9 cellular contexts compared by ENCODE assay signal in genomic region chr11:85626496-85626895, GRCh38. TPM values are rescaled to one million over a fixed set of nuclear protein-coding genes. Genes with fewer than 3 reads are reported as not detected.
DNase-seq lines count a peak whose midpoint lies in the region; ATAC-seq and TF ChIP-seq lines count a peak whose summit lies in the region.
"Had no signal": no experiment of that assay in that cellular context is flagged by ENCODE, and none has a peak within 500 bp of the region (broad histone marks: within the 10 kb centered on the region; RNA-seq: fewer than 3 reads in every experiment).

No MANE protein-coding gene starts in this region.

- no peak for DNase-seq in left ventricle myocardium inferior
- no peak for DNase-seq in cardiac septum (ENCODE audit: low spot score)
- DNase-seq in activated CD8-positive, alpha-beta T cell treated with anti-CD3 and anti-CD28 coated beads, Interleukin-2, amount 10 ng/mL, durations not matched to agents 7 days and 5 days = no peak
- peak in 1 of 2 donors; percentile 61 for DNase-seq in upper lobe of left lung
- no peak for DNase-seq in dermis blood vessel endothelial cell
- DNase-seq: posterior cingulate gyrus had no signal

- peaks cover 53% of the 10 kb centered on the region for H3K4me1 ChIP-seq in left ventricle myocardium inferior
- H3K4me1 ChIP-seq in liver (ENCODE audit: control insufficient read depth in 4 of 4, insufficient read depth in 4 of 4, low read length in 3 of 4) = peaks cover 2 to 22% (median 14%) of the 10 kb centered on the region in 4 donors
- peaks cover 8 to 25% (median 14%) of the 10 kb centered on the region in 4 donors for H3K4me1 ChIP-seq in upper lobe of left lung

- H3K9me3 Mint-ChIP-seq in activated CD8-positive, alpha-beta T cell treated with anti-CD3 and anti-CD28 coated beads, Interleukin-2, amount 10 ng/mL, durations not matched to agents 7 days and 5 days (ENCODE audit: insufficient read depth) = no peaks in the 10 kb centered on the region

- TF ChIP-seq CTCF in left ventricle myocardium inferior (IDR thresholded peaks at IDR 0.05; ENCODE audit: borderline replicate concordance) (no peak), liver (IDR thresholded peaks at IDR 0.05; ENCODE audit: low read depth, low read length, missing input control) (no peak), upper lobe of left lung (IDR thresholded peaks at IDR 0.05) (no peak)

- no peak for TF ChIP-seq RAD21 in liver (IDR thresholded peaks at IDR 0.05)

- H3K27ac ChIP-seq in left ventricle myocardium inferior (replicated peaks) (peak overlapping the region; percentile 95), liver (ENCODE audit: low read depth in 1 of 2, low read length in 2 of 2) (peak overlapping the region; percentile 91), upper lobe of left lung (peak overlapping the region in 3 of 4 donors; percentile 96 to 97 (median 96))

- no peak for TF ChIP-seq EP300 in upper lobe of left lung (IDR thresholded peaks at IDR 0.05)

- no peak for TF ChIP-seq POLR2A in upper lobe of left lung (IDR thresholded peaks at IDR 0.05)

- 24% methylated on average over 2 of the region's 2 CpGs for WGBS in liver
- 42 to 65% methylated on average over 2 of the region's 2 CpGs for WGBS in upper lobe of left lung, 2 donors

- CTCF ChIA-PET in activated CD8-positive, alpha-beta T cell treated with anti-CD3 and anti-CD28 coated beads, Interleukin-2, amount 10 ng/mL, durations not matched to agents 7 days and 5 days (lab: Charles Lee) = interaction anchor here (1.1 kb wide), 1 partner anchor 197 kb away, joined by 3 read pairs; no protein-coding TSS in a partner anchor

- POLR2A ChIA-PET in activated CD8-positive, alpha-beta T cell treated with anti-CD3 and anti-CD28 coated beads, Interleukin-2, amount 10 ng/mL, durations not matched to agents 7 days and 5 days (lab: Charles Lee) = interaction anchor here (2.6 to 3.9 kb wide), 3 partner anchors 19 to 38 kb away, joined by 7 to 34 read pairs (median 32); partner anchors contain the start of genes CREBZF and TMEM126A

- H3K27me3 ChIP-seq in left ventricle myocardium inferior (ENCODE audit: low read depth) = no peaks in the 10 kb centered on the region
- no peaks in the 10 kb centered on the region for H3K27me3 ChIP-seq in liver (ENCODE audit: control insufficient read depth in 4 of 4, insufficient read depth in 4 of 4, low read length in 3 of 4)
- no peaks in the 10 kb centered on the region for H3K27me3 ChIP-seq in upper lobe of left lung

- H3K27ac Mint-ChIP-seq in activated CD8-positive, alpha-beta T cell treated with anti-CD3 and anti-CD28 coated beads, Interleukin-2, amount 10 ng/mL, durations not matched to agents 7 days and 5 days = no peak overlapping the region

- H3K4me3 Mint-ChIP-seq in activated CD8-positive, alpha-beta T cell treated with anti-CD3 and anti-CD28 coated beads, Interleukin-2, amount 10 ng/mL, durations not matched to agents 7 days and 5 days = peak overlapping the region; percentile 99

- H3K4me3 ChIP-seq in left ventricle myocardium inferior = peak overlapping the region; percentile 82
- H3K4me3 ChIP-seq in liver (ENCODE audit: low read depth in 1 of 3, low read length in 3 of 3) = peak overlapping the region; percentile 75 to 88 (median 85)
- H3K4me3 ChIP-seq in upper lobe of left lung = peak overlapping the region in 3 of 4 donors; percentile 65 to 83 (median 75)

- H3K9ac ChIP-seq in liver (ENCODE audit: low read depth in 1 of 2, low read length in 2 of 2) = peak overlapping the region; percentile 57 to 85

- H3K36me3 Mint-ChIP-seq in activated CD8-positive, alpha-beta T cell treated with anti-CD3 and anti-CD28 coated beads, Interleukin-2, amount 10 ng/mL, durations not matched to agents 7 days and 5 days (ENCODE audit: low read depth) = peaks cover 9% of the 10 kb centered on the region

- intact Hi-C loops in left ventricle myocardium inferior (cut with micrococcal nuclease) (no loop called here), cardiac septum (cut with DNase I) (loop anchor here (5.0 kb wide), 1 partner anchor 441 kb away; the partner anchor contains the start of gene PICALM)

- ATAC-seq in activated CD8-positive, alpha-beta T cell treated with anti-CD3 and anti-CD28 coated beads, Interleukin-2, amount 10 ng/mL, durations not matched to agents 7 days and 5 days = no peak
- ATAC-seq in upper lobe of left lung (ENCODE audit: low FRiP score in 2 of 2) = no peak
- no peak for ATAC-seq in GM21526 (IDR thresholded peaks at IDR 0.05; ENCODE audit: low FRiP score, unreplicated experiment)
- ATAC-seq in HG03460 (IDR thresholded peaks at IDR 0.05; ENCODE audit: unreplicated experiment) = no peak

- H3K36me3 ChIP-seq in left ventricle myocardium inferior = peaks cover 12% of the 10 kb centered on the region
- peaks cover 0 to 7% (median 3%) of the 10 kb centered on the region in 4 donors for H3K36me3 ChIP-seq in liver (ENCODE audit: control insufficient read depth in 4 of 4, insufficient read depth in 3 of 4, low read depth in 1 of 4, low read length in 3 of 4)
- H3K36me3 ChIP-seq in upper lobe of left lung = peaks cover 0 to 5% (median 1%) of the 10 kb centered on the region in 4 donors

- H3K9me3 ChIP-seq in left ventricle myocardium inferior (replicated peaks) (no peaks in the 10 kb centered on the region), liver (ENCODE audit: control insufficient read depth in 4 of 4, low read length in 3 of 4) (no peaks in the 10 kb centered on the region), upper lobe of left lung (no peaks in the 10 kb centered on the region)

- H3K27me3 Mint-ChIP-seq in activated CD8-positive, alpha-beta T cell treated with anti-CD3 and anti-CD28 coated beads, Interleukin-2, amount 10 ng/mL, durations not matched to agents 7 days and 5 days (ENCODE audit: low read depth) = peaks cover 4% of the 10 kb centered on the region

- H3K4me1 Mint-ChIP-seq in activated CD8-positive, alpha-beta T cell treated with anti-CD3 and anti-CD28 coated beads, Interleukin-2, amount 10 ng/mL, durations not matched to agents 7 days and 5 days (ENCODE audit: low read depth) = peaks cover 40% of the 10 kb centered on the region

TF ChIP-seq in liver, 16 proteins besides CTCF, POLR2A, EP300 and RAD21:
- TF ChIP-seq SP1 (IDR thresholded peaks at IDR 0.05) (peak; percentile 5), FOXA2 (IDR thresholded peaks at IDR 0.05) (no peak), RXRA (IDR thresholded peaks at IDR 0.05) (no peak)

RNA-seq across cellular contexts. Expression of gene DLG2, which starts 0.6 kb away (rescaled TPM):
- total RNA-seq in left ventricle myocardium inferior = 6.5 TPM
- total RNA-seq in cardiac septum = 9.9 TPM
- 1 to 10 TPM; 1.3 to 1.6 TPM for total RNA-seq in activated CD8-positive, alpha-beta T cell treated with anti-CD3 and anti-CD28 coated beads, Interleukin-2, amount 10 ng/mL, durations not matched to agents 7 days and 5 days
- total RNA-seq in liver = 1 to 10 TPM in 1 of 2 donors, under 1 TPM in 1; 0.37 to 5.5 TPM
- polyA plus RNA-seq in liver = under 1 TPM; 0.30 to 0.99 TPM
- 10 to 100 TPM in 2 of 6 donors, 1 to 10 TPM in 4; 3.4 to 37.7 (median 9.1) TPM for total RNA-seq in upper lobe of left lung
- total RNA-seq in dermis blood vessel endothelial cell = 0.17 and 0.51 TPM in 2 replicates

RNA-seq across cellular contexts. Expression of gene TMEM126B, which starts 1.9 kb away (rescaled TPM):
- 55.4 TPM for total RNA-seq in left ventricle myocardium inferior
- total RNA-seq in cardiac septum = 45.2 TPM
- 10 to 100 TPM; 51.4 to 57.8 TPM for total RNA-seq in activated CD8-positive, alpha-beta T cell treated with anti-CD3 and anti-CD28 coated beads, Interleukin-2, amount 10 ng/mL, durations not matched to agents 7 days and 5 days
- 10 to 100 TPM; 20.0 to 28.1 TPM for total RNA-seq in liver
- polyA plus RNA-seq in liver = 10 to 100 TPM; 25.7 to 32.3 TPM
- 10 to 100 TPM; 19.3 to 72.6 (median 44.8) TPM for total RNA-seq in upper lobe of left lung
- total RNA-seq in dermis blood vessel endothelial cell = 55.8 and 69.4 TPM in 2 replicates

RNA-seq across cellular contexts. Expression of gene TMEM126A, which starts 21.3 kb away (rescaled TPM):
- total RNA-seq in left ventricle myocardium inferior (75.2 TPM), cardiac septum (44.0 TPM), liver (10 to 100 TPM in 1 of 2 donors, 1 to 10 TPM in 1; 9.3 to 21.0 TPM), upper lobe of left lung (10 to 100 TPM in 5 of 6 donors, 1 to 10 TPM in 1; 7.4 to 27.0 (median 17.4) TPM), dermis blood vessel endothelial cell (35.1 and 35.5 TPM in 2 replicates)
- total RNA-seq in activated CD8-positive, alpha-beta T cell treated with anti-CD3 and anti-CD28 coated beads, Interleukin-2, amount 10 ng/mL, durations not matched to agents 7 days and 5 days = 10 to 100 TPM; 33.7 to 39.8 TPM
- polyA plus RNA-seq in liver = 10 to 100 TPM; 25.6 to 39.1 TPM

RNA-seq across cellular contexts. Expression of gene CREBZF, which starts 38.4 kb away (rescaled TPM):
- 12.9 TPM for total RNA-seq in left ventricle myocardium inferior
- total RNA-seq in cardiac septum = 19.4 TPM
- total RNA-seq in activated CD8-positive, alpha-beta T cell treated with anti-CD3 and anti-CD28 coated beads, Interleukin-2, amount 10 ng/mL, durations not matched to agents 7 days and 5 days = 10 to 100 TPM; 51.4 to 54.8 TPM
- 10 to 100 TPM; 28.2 to 50.0 TPM for total RNA-seq in liver
- 10 to 100 TPM; 12.1 to 12.3 TPM for polyA plus RNA-seq in liver
- 100 to 1,000 TPM in 2 of 6 donors, 10 to 100 TPM in 4; 30.8 to 267 (median 66.6) TPM for total RNA-seq in upper lobe of left lung
- total RNA-seq in dermis blood vessel endothelial cell = 27.9 and 45.9 TPM in 2 replicates

RNA-seq across cellular contexts. Expression of gene CCDC89, which starts 59.5 kb away (rescaled TPM):
- total RNA-seq in left ventricle myocardium inferior (0.63 TPM), cardiac septum (0.54 TPM), liver (1 to 10 TPM in 1 of 2 donors, under 1 TPM in 1; 0.28 to 1.0 TPM), upper lobe of left lung (10 to 100 TPM in 1 of 6 donors, 1 to 10 TPM in 4, under 1 TPM in 1; 0.46 to 14.7 (median 2.8) TPM), dermis blood vessel endothelial cell (not detected in 2 replicates)
- total RNA-seq in activated CD8-positive, alpha-beta T cell treated with anti-CD3 and anti-CD28 coated beads, Interleukin-2, amount 10 ng/mL, durations not matched to agents 7 days and 5 days = under 1 TPM; 0.23 to 0.63 TPM
- polyA plus RNA-seq in liver = under 1 TPM in 1 of 2 donors, not detected in 1; 0.17 TPM
